9 cellular contexts compared by ENCODE assay signal in genomic region chr7:157347217-157347904, GRCh38. TPM values are rescaled to one million over a fixed set of nuclear protein-coding genes. Genes with fewer than 3 reads are reported as not detected.
DNase-seq lines count a peak whose midpoint lies in the region; ATAC-seq, FAIRE-seq and TF ChIP-seq lines count a peak whose summit lies in the region.
"Had no signal": no experiment of that assay in that cellular context is flagged by ENCODE, and none has a peak within 500 bp of the region (broad histone marks: within the 10 kb centered on the region; RNA-seq: fewer than 3 reads in every experiment).

No MANE protein-coding gene starts in this region.

- peak; percentile 68 for FAIRE-seq in H54 (lab: Jason Lieb, UNC)

- peaks cover 77% of the 10 kb centered on the region for H3K4me1 Mint-ChIP-seq in stimulated activated effector memory CD8-positive, alpha-beta T cell treated with anti-CD3 and anti-CD28 coated beads, Interleukin-12 subunit alpha, Interleukin-12 subunit beta, amount 100 ng/mL, for 72 hours

- no peaks in the 10 kb centered on the region for H3K9me3 Mint-ChIP-seq in stimulated activated effector memory CD8-positive, alpha-beta T cell treated with anti-CD3 and anti-CD28 coated beads, Interleukin-12 subunit alpha, Interleukin-12 subunit beta, amount 100 ng/mL, for 72 hours
- H3K9me3 Mint-ChIP-seq: neural crest cell had no signal

- peaks cover 87% of the 10 kb centered on the region for H3K36me3 Mint-ChIP-seq in stimulated activated effector memory CD8-positive, alpha-beta T cell treated with anti-CD3 and anti-CD28 coated beads, Interleukin-12 subunit alpha, Interleukin-12 subunit beta, amount 100 ng/mL, for 72 hours

- ATAC-seq in Right ventricle myocardium superior (ENCODE audit: poor library complexity) (peak; percentile 65), HG02885 (IDR thresholded peaks at IDR 0.05; ENCODE audit: poor library complexity, unreplicated experiment) (no peak), HG03521 (IDR thresholded peaks at IDR 0.05; ENCODE audit: unreplicated experiment) (no peak)
- peak; percentile 58 for ATAC-seq in stimulated activated effector memory CD8-positive, alpha-beta T cell treated with anti-CD3 and anti-CD28 coated beads, Interleukin-12 subunit alpha, Interleukin-12 subunit beta, amount 100 ng/mL, for 72 hours

- H3K27ac Mint-ChIP-seq in stimulated activated effector memory CD8-positive, alpha-beta T cell treated with anti-CD3 and anti-CD28 coated beads, Interleukin-12 subunit alpha, Interleukin-12 subunit beta, amount 100 ng/mL, for 72 hours: peak overlapping the region; percentile 40

- no peak for TF ChIP-seq POLR2A in H54 (IDR thresholded peaks at IDR 0.05; ENCODE audit: low read depth, low read length)

- H3K4me3 Mint-ChIP-seq in stimulated activated effector memory CD8-positive, alpha-beta T cell treated with anti-CD3 and anti-CD28 coated beads, Interleukin-12 subunit alpha, Interleukin-12 subunit beta, amount 100 ng/mL, for 72 hours: peak overlapping the region; percentile 13
- H3K4me3 Mint-ChIP-seq: neural crest cell had no signal

- intact Hi-C loops in Right ventricle myocardium superior (cut with DNase I): no loop called here

- peak; percentile 60 for DNase-seq in H54 (ENCODE audit: insufficient read length, low spot score)
- DNase-seq in activated T-cell treated with anti-CD3 and anti-CD28 coated beads, Interleukin-2, amount 50 U/mL, for 48 hours: peak; percentile 43 to 46
- DNase-seq in Right ventricle myocardium superior: peak; percentile 61
- DNase-seq in stimulated activated effector memory CD8-positive, alpha-beta T cell treated with anti-CD3 and anti-CD28 coated beads, Interleukin-12 subunit alpha, Interleukin-12 subunit beta, amount 100 ng/mL, for 72 hours (ENCODE audit: low spot score in 2 of 2): no peak
- no peak for DNase-seq in GF-D8 (lab: John Stamatoyannopoulos, UW)
- DNase-seq: upper lobe of left lung had no signal

RNA-seq across cellular contexts. Expression of gene DNAJB6, which starts 10.6 kb away (rescaled TPM):
- total RNA-seq in Right ventricle myocardium superior: 191 TPM

Comparison
In these comparisons a context has a peak if more than half of its experiments do, and no peak if none do; other contexts are left out.
1. DNase-seq: peak in H54 (single experiment), activated T-cell treated with anti-CD3 and anti-CD28 coated beads, Interleukin-2, amount 50 U/mL, for 48 hours (2 of 2) and Right ventricle myocardium superior (single experiment); none in stimulated activated effector memory CD8-positive, alpha-beta T cell treated with anti-CD3 and anti-CD28 coated beads, Interleukin-12 subunit alpha, Interleukin-12 subunit beta, amount 100 ng/mL, for 72 hours (0 of 2) and GF-D8 (single experiment).
2. ATAC-seq: peak in Right ventricle myocardium superior (single experiment) and stimulated activated effector memory CD8-positive, alpha-beta T cell treated with anti-CD3 and anti-CD28 coated beads, Interleukin-12 subunit alpha, Interleukin-12 subunit beta, amount 100 ng/mL, for 72 hours (single experiment); none in HG02885 (single experiment) and HG03521 (single experiment).